In the genomic region with DNA sequence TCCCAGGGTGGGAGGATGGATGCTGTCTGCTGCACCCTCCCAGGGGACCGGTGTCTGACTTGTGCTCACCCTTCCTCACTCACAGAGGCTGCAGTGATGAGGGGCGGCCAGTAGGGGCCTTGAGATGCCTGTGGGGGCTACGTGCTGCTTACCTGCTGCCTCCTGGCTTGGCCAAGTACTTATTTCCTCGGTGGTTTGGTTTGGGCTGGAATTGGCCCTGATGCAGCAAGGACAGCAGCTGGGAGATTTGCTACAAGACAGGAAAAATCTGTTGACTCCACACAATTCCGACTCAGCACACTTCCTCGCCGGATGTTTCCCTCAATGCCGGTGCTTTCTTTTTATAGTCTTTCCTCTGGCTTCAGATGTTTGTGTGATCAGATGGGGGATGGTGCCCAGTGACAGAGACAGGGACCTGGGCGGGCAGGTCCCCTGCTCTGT, we compare ENCODE assay signal across 8 cellular contexts. TPM values are rescaled to one million over a fixed set of nuclear protein-coding genes. Genes with fewer than 3 reads are reported as not detected.
A peak's percentile ranks its signal among the peaks of the same experiment; 100 is the strongest.
DNase-seq lines count a peak whose midpoint lies in the region; ATAC-seq and TF ChIP-seq lines count a peak whose summit lies in the region.

No MANE protein-coding gene starts in this region.

- peak; percentile 80 for TF ChIP-seq CTCF in WTC11 (IDR thresholded peaks at IDR 0.05)
- TF ChIP-seq CTCF in foreskin keratinocyte (conservative IDR thresholded peaks at IDR 0.05), result peak; percentile 33
- TF ChIP-seq CTCF in upper lobe of right lung (IDR thresholded peaks at IDR 0.05), result peak; percentile 27

- H3K9me3 Mint-ChIP-seq in activated CD4-positive, alpha-beta T cell treated with anti-CD3 and anti-CD28 coated beads for 36 hours (ENCODE audit: low read depth), result no peaks in the 10 kb centered on the region
- H3K9me3 Mint-ChIP-seq in WTC11, result no peaks in the 10 kb centered on the region

- H3K27me3 ChIP-seq in foreskin keratinocyte (no peaks in the 10 kb centered on the region), upper lobe of right lung (no peaks in the 10 kb centered on the region)

- H3K4me1 ChIP-seq in foreskin keratinocyte (no peaks in the 10 kb centered on the region), upper lobe of right lung (peaks cover 13% of the 10 kb centered on the region)

- intact Hi-C loops in activated CD4-positive, alpha-beta T cell treated with anti-CD3 and anti-CD28 coated beads for 36 hours (cut with DNase I, micrococcal nuclease), result no loop called here
- intact Hi-C loops in upper lobe of right lung (cut with DNase I), result no loop called here

- peak overlapping the region; percentile 2 for H3K4me3 ChIP-seq in upper lobe of right lung

- peaks cover 7% of the 10 kb centered on the region for H3K4me1 Mint-ChIP-seq in activated CD4-positive, alpha-beta T cell treated with anti-CD3 and anti-CD28 coated beads for 36 hours
- peaks cover 12% of the 10 kb centered on the region for H3K4me1 Mint-ChIP-seq in WTC11

- no peak overlapping the region for H3K4me3 Mint-ChIP-seq in activated CD4-positive, alpha-beta T cell treated with anti-CD3 and anti-CD28 coated beads for 36 hours
- H3K4me3 Mint-ChIP-seq in WTC11, result no peak overlapping the region

- H3K9me3 ChIP-seq in upper lobe of right lung, result no peaks in the 10 kb centered on the region

- no peak overlapping the region for H3K27ac Mint-ChIP-seq in activated CD4-positive, alpha-beta T cell treated with anti-CD3 and anti-CD28 coated beads for 36 hours
- H3K27ac Mint-ChIP-seq in WTC11, result no peak overlapping the region

- no peaks in the 10 kb centered on the region for H3K36me3 ChIP-seq in upper lobe of right lung

- no peak overlapping the region for H3K27ac ChIP-seq in foreskin keratinocyte
- H3K27ac ChIP-seq in upper lobe of right lung, result no peak overlapping the region

- no peaks in the 10 kb centered on the region for H3K36me3 Mint-ChIP-seq in activated CD4-positive, alpha-beta T cell treated with anti-CD3 and anti-CD28 coated beads for 36 hours (ENCODE audit: low read depth)
- no peaks in the 10 kb centered on the region for H3K36me3 Mint-ChIP-seq in WTC11

- POLR2A ChIA-PET in activated CD4-positive, alpha-beta T cell treated with anti-CD3 and anti-CD28 coated beads for 36 hours (lab: Charles Lee), result no interaction called here
- POLR2A ChIA-PET in WTC11 (lab: Charles Lee), result interaction anchor here (0.5 kb wide), 1 partner anchor 126 kb away, joined by 13 read pairs; no protein-coding TSS in a partner anchor

- CTCF ChIA-PET in activated CD4-positive, alpha-beta T cell treated with anti-CD3 and anti-CD28 coated beads for 36 hours (lab: Charles Lee), result interaction anchor here (1.2 to 3.1 kb wide), 4 partner anchors 9 to 259 kb away, joined by 3 to 22 read pairs (median 4); no protein-coding TSS in a partner anchor
- CTCF ChIA-PET in WTC11 (lab: Charles Lee), result interaction anchor here (0.8 to 1.6 kb wide), 5 partner anchors 22 to 260 kb away, joined by 3 to 7 read pairs (median 4); no protein-coding TSS in a partner anchor

- H3K27me3 Mint-ChIP-seq in activated CD4-positive, alpha-beta T cell treated with anti-CD3 and anti-CD28 coated beads for 36 hours, result no peaks in the 10 kb centered on the region
- no peaks in the 10 kb centered on the region for H3K27me3 Mint-ChIP-seq in WTC11 (ENCODE audit: low read depth)

- peak; percentile 84 for ATAC-seq in activated CD4-positive, alpha-beta T cell treated with anti-CD3 and anti-CD28 coated beads for 36 hours
- ATAC-seq in HG03039 (IDR thresholded peaks at IDR 0.05; ENCODE audit: unreplicated experiment) (peak; percentile 61), WTC11 (peak; percentile 97), foreskin keratinocyte (peak; percentile 38), upper lobe of right lung (peak; percentile 7), GM21825 (IDR thresholded peaks at IDR 0.05; ENCODE audit: unreplicated experiment) (no peak)

- peak; percentile 57 for DNase-seq in activated CD4-positive, alpha-beta T cell treated with anti-CD3 and anti-CD28 coated beads for 36 hours
- DNase-seq in activated CD4-positive, alpha-beta T cell treated with anti-CD3 and anti-CD28 coated beads for 1 hour, result no peak
- peak; percentile 78 for DNase-seq in WTC11 (ENCODE audit: low spot score)
- DNase-seq in foreskin keratinocyte, result no peak
- no peak for DNase-seq in upper lobe of right lung
- no peak for DNase-seq in cerebellar nuclear complex (lab: John Stamatoyannopoulos, UW)

TF ChIP-seq in WTC11, 78 proteins besides CTCF, POLR2A, EP300 and RAD21:
- TF ChIP-seq TCF7 (CRISPR knock-in tag; IDR thresholded peaks at IDR 0.05; ENCODE audit: low read depth), result no peak
- no peak for TF ChIP-seq CREM (CRISPR knock-in tag; IDR thresholded peaks at IDR 0.05)
- TF ChIP-seq, protein P1, sequence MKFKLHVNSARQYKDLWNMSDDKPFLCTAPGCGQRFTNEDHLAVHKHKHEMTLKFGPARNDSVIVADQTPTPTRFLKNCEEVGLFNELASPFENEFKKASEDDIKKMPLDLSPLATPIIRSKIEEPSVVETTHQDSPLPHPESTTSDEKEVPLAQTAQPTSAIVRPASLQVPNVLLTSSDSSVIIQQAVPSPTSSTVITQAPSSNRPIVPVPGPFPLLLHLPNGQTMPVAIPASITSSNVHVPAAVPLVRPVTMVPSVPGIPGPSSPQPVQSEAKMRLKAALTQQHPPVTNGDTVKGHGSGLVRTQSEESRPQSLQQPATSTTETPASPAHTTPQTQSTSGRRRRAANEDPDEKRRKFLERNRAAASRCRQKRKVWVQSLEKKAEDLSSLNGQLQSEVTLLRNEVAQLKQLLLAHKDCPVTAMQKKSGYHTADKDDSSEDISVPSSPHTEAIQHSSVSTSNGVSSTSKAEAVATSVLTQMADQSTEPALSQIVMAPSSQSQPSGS (CRISPR knock-in tag; IDR thresholded peaks at IDR 0.05; ENCODE audit: borderline replicate concordance, low read depth), result no peak
- TF ChIP-seq NR3C1 (CRISPR knock-in tag; conservative IDR thresholded peaks at IDR 0.05; ENCODE audit: low read depth), result no peak
- TF ChIP-seq, protein P2, sequence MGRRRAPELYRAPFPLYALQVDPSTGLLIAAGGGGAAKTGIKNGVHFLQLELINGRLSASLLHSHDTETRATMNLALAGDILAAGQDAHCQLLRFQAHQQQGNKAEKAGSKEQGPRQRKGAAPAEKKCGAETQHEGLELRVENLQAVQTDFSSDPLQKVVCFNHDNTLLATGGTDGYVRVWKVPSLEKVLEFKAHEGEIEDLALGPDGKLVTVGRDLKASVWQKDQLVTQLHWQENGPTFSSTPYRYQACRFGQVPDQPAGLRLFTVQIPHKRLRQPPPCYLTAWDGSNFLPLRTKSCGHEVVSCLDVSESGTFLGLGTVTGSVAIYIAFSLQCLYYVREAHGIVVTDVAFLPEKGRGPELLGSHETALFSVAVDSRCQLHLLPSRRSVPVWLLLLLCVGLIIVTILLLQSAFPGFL (CRISPR knock-in tag; IDR thresholded peaks at IDR 0.05; ENCODE audit: borderline replicate concordance), result no peak
- no peak for TF ChIP-seq FOXK1 (CRISPR knock-in tag; IDR thresholded peaks at IDR 0.05)

RNA-seq across cellular contexts. Expression of a gene that starts 6.6 kb away (rescaled TPM):
- total RNA-seq in activated CD4-positive, alpha-beta T cell treated with anti-CD3 and anti-CD28 coated beads for 36 hours, result under 1 TPM; 0.70 to 0.80 TPM
- 0.02 to 0.33 TPM in 2 of 3 replicates, not detected in the other for total RNA-seq in WTC11 (2021)
- total RNA-seq in foreskin keratinocyte, result 0.03 and 0.07 TPM in 2 replicates
- 0.01 and 0.02 TPM in 2 replicates for polyA plus RNA-seq in foreskin keratinocyte
- 17.0 TPM for total RNA-seq in upper lobe of right lung

RNA-seq across cellular contexts. Expression of a gene that starts 17.5 kb away (rescaled TPM):
- total RNA-seq in activated CD4-positive, alpha-beta T cell treated with anti-CD3 and anti-CD28 coated beads for 36 hours, result 10 to 100 TPM; 35.7 to 38.0 TPM
- 17.0 to 22.6 TPM (median 20.5 TPM) in 3 replicates for total RNA-seq in WTC11 (2021)
- total RNA-seq in foreskin keratinocyte, result 55.1 and 57.0 TPM in 2 replicates
- polyA plus RNA-seq in foreskin keratinocyte, result 19.8 and 23.4 TPM in 2 replicates
- 51.6 TPM for total RNA-seq in upper lobe of right lung

RNA-seq across cellular contexts. Expression of a gene that starts 27.7 kb away (rescaled TPM):
- 10 to 100 TPM; 48.7 to 56.1 TPM for total RNA-seq in activated CD4-positive, alpha-beta T cell treated with anti-CD3 and anti-CD28 coated beads for 36 hours
- total RNA-seq in WTC11 (2021), result 79.3 to 83.8 TPM (median 81.5 TPM) in 3 replicates
- 39.2 and 44.1 TPM in 2 replicates for total RNA-seq in foreskin keratinocyte
- 26.3 and 30.0 TPM in 2 replicates for polyA plus RNA-seq in foreskin keratinocyte
- 83.3 TPM for total RNA-seq in upper lobe of right lung

Comparison
In these comparisons a context has a peak if more than half of its experiments do, and no peak if none do; other contexts are left out.
1. DNase-seq: peak in activated CD4-positive, alpha-beta T cell treated with anti-CD3 and anti-CD28 coated beads for 36 hours (single experiment) and WTC11 (single experiment); none in activated CD4-positive, alpha-beta T cell treated with anti-CD3 and anti-CD28 coated beads for 1 hour (single experiment), foreskin keratinocyte (0 of 2), upper lobe of right lung (single experiment) and cerebellar nuclear complex (0 of 2).
2. CTCF ChIP-seq: peak in every context shown above with its lines; median percentile 80 in WTC11; 33 in foreskin keratinocyte; 27 in upper lobe of right lung.
3. RNA of a gene that starts 6.6 kb away (total RNA-seq): 17.0 TPM in upper lobe of right lung (single experiment); 0.70 to 0.80 TPM in activated CD4-positive, alpha-beta T cell treated with anti-CD3 and anti-CD28 coated beads for 36 hours, 0.02 to 0.33 TPM in WTC11 and 0.03 to 0.07 TPM in foreskin keratinocyte; every median in the first group is over 10 times any median in the second.